Comparison of ENCODE assay signal across 21 cellular contexts in the genomic region with DNA sequence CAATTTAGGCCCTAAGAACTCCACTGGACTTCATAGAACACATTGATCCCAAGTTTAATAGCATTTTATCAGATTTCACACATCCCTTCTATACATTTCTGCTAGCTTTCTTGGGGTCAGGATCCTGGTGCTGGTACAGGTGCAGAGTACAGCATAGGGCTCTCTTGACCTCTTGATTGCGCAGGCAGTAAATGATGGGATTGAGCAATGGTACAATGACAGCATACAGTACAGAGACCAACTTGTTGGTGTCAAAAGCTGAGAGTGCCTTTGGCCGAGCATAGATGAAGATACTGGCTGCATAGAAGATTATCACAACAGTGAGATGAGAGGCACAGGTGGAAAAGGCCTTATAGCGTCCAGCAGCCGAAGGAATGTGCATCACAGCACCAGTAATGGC. TPM values are rescaled to one million over a fixed set of nuclear protein-coding genes. Genes with fewer than 3 reads are reported as not detected.
DNase-seq lines count a peak whose midpoint lies in the region; ATAC-seq, FAIRE-seq and TF ChIP-seq lines count a peak whose summit lies in the region.
"Had no signal": no experiment of that assay in that cellular context is flagged by ENCODE, and none has a peak within 500 bp of the region (broad histone marks: within the 10 kb centered on the region; RNA-seq: fewer than 3 reads in every experiment).

No MANE protein-coding gene starts in this region.

- no peaks in the 10 kb centered on the region for H3K27me3 ChIP-seq in right atrium auricular region
- H3K27me3 ChIP-seq in stomach: no peaks in the 10 kb centered on the region
- H3K27me3 ChIP-seq: BLaER1 had no signal

- H3K4me1 ChIP-seq in right atrium auricular region: no peaks in the 10 kb centered on the region
- H3K4me1 ChIP-seq in stomach: no peaks in the 10 kb centered on the region
- H3K4me1 ChIP-seq: BLaER1, Caco-2, HAP-1 had no signal

- 80 to 86% (median 83%) methylated on average over 4 of the region's 4 CpGs for WGBS in stomach, 5 donors

- TF ChIP-seq EP300 in stomach (IDR thresholded peaks at IDR 0.05): no peak

- H3K9me3 ChIP-seq in right atrium auricular region: no peaks in the 10 kb centered on the region
- H3K9me3 ChIP-seq in stomach: no peaks in the 10 kb centered on the region
- H3K9me3 ChIP-seq: BLaER1, Caco-2, HAP-1 had no signal

- H3K36me3 ChIP-seq in right atrium auricular region (no peaks in the 10 kb centered on the region), stomach (no peaks in the 10 kb centered on the region)
- H3K36me3 ChIP-seq: BLaER1, HAP-1 had no signal

- no peak for TF ChIP-seq POLR2A in stomach (IDR thresholded peaks at IDR 0.05)

- H3K27ac ChIP-seq in right atrium auricular region (no peak overlapping the region), stomach (no peak overlapping the region)
- H3K27ac ChIP-seq: BLaER1, C4-2B had no signal

- peak; percentile 40 for FAIRE-seq in urothelium cell line (lab: Jason Lieb, UNC)
- FAIRE-seq: G401.6, GM12892, H54 had no signal

- no peak for TF ChIP-seq CTCF in right atrium auricular region (IDR thresholded peaks at IDR 0.05)
- TF ChIP-seq CTCF in stomach (IDR thresholded peaks at IDR 0.05): no peak

- DNase-seq in HuH-7.5 (ENCODE audit: low spot score): peak; percentile 8
- DNase-seq in left lobe of liver (ENCODE audit: low spot score): no peak
- no peak for DNase-seq in urothelium cell line (ENCODE audit: low spot score)
- DNase-seq in right atrium auricular region (ENCODE audit: low spot score): no peak
- no peak for DNase-seq in stomach
- no peak for DNase-seq in stimulated activated naive CD4-positive, alpha-beta T cell (lab: John Stamatoyannopoulos, UW)
- DNase-seq: Caco-2; CD4-positive, CD25-positive, alpha-beta regulatory T cell; CD8-positive, alpha-beta T cell; DMS153; DND-41; GOT3; HFFc6 had no signal

- ATAC-seq in left lobe of liver: peak; percentile 60
- ATAC-seq: CD8-positive, alpha-beta T cell had no signal

- intact Hi-C loops in stomach (cut with DNase I; ENCODE audit: low total_unique reads): no loop called here

- H3K4me3 ChIP-seq in right atrium auricular region (no peak overlapping the region), stomach (no peak overlapping the region)
- H3K4me3 ChIP-seq: BLaER1, HAP-1 had no signal

RNA-seq across cellular contexts. Expression of a gene that starts 4.9 kb away (rescaled TPM):
- total RNA-seq in left lobe of liver (not detected), right atrium auricular region (not detected), stomach (under 1 TPM in 1 of 5 donors, not detected in 4; 0.55 TPM)
- polyA plus RNA-seq in stomach: not detected
- total RNA-seq: A172; A673; Caco-2; CD4-positive, CD25-positive, alpha-beta regulatory T cell; CD8-positive, alpha-beta T cell had no signal
- polyA plus RNA-seq: CD4-positive, CD25-positive, alpha-beta regulatory T cell had no signal

RNA-seq across cellular contexts. Expression of a gene that starts 11.8 kb away (rescaled TPM):
- total RNA-seq in left lobe of liver (not detected), right atrium auricular region (not detected), stomach (under 1 TPM in 1 of 5 donors, not detected in 4; under 0.01 TPM)
- not detected for polyA plus RNA-seq in stomach
- total RNA-seq: A172; A673; Caco-2; CD4-positive, CD25-positive, alpha-beta regulatory T cell; CD8-positive, alpha-beta T cell; HFFc6 had no signal
- polyA plus RNA-seq: CD4-positive, CD25-positive, alpha-beta regulatory T cell had no signal

RNA-seq across cellular contexts. Expression of a gene that starts 22.9 kb away (rescaled TPM):
- total RNA-seq in left lobe of liver (not detected), right atrium auricular region (not detected), stomach (under 1 TPM in 2 of 5 donors, not detected in 3; 0.29 to 0.55 TPM)
- not detected for polyA plus RNA-seq in stomach
- total RNA-seq: A172; A673; Caco-2; CD4-positive, CD25-positive, alpha-beta regulatory T cell; CD8-positive, alpha-beta T cell had no signal
- polyA plus RNA-seq: CD4-positive, CD25-positive, alpha-beta regulatory T cell had no signal

RNA-seq across cellular contexts. Expression of a gene that starts 50.8 kb away (rescaled TPM):
- not detected for total RNA-seq in left lobe of liver
- not detected for total RNA-seq in right atrium auricular region
- total RNA-seq in stomach: not detected
- polyA plus RNA-seq in stomach: not detected
- total RNA-seq: A172; A673; Caco-2; CD4-positive, CD25-positive, alpha-beta regulatory T cell; CD8-positive, alpha-beta T cell; HFFc6 had no signal
- polyA plus RNA-seq: CD4-positive, CD25-positive, alpha-beta regulatory T cell had no signal
